ENCODE assay signal across 7 cellular contexts in the genomic region with DNA sequence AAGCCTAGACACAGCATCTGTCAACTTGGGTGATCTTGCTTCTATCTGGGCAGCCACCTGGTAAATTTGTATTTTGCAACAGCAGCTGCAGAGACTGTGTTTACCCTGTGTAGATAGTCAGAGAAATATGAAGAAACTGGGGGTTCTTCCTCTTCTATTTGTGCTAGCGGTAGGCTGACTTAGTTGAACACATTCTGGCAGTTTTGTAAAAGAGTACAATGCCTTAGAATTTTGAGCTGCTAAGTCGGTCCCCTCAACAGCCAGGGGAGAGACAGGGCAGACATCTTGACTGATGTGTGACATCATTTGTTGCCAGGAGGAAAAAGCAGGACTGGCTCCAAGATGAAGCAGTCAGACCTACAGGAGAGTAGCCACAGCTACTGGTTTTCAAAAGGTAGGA. TPM values are rescaled to one million over a fixed set of nuclear protein-coding genes. Genes with fewer than 3 reads are reported as not detected.
DNase-seq lines count a peak whose midpoint lies in the region; ATAC-seq and TF ChIP-seq lines count a peak whose summit lies in the region.

No MANE protein-coding gene starts in this region.

- H3K4me1 ChIP-seq in prostate gland (replicated peaks): no peaks in the 10 kb centered on the region

- H3K4me3 ChIP-seq in NB4 (ENCODE audit: low read depth, low read length) (no peak overlapping the region), prostate gland (no peak overlapping the region)

- intact Hi-C loops in prostate gland (cut with DNase I): no loop called here

- H3K27ac ChIP-seq in prostate gland: no peak overlapping the region

- ATAC-seq in GM19372 (IDR thresholded peaks at IDR 0.05; ENCODE audit: low read depth, unreplicated experiment): peak; percentile 85
- no peak for ATAC-seq in HG02763 (IDR thresholded peaks at IDR 0.05; ENCODE audit: unreplicated experiment)

- DNase-seq in NB4 (ENCODE audit: low read depth) (peak; percentile 15), amniotic epithelial cell (ENCODE audit: low read depth) (peak; percentile 79), myocyte (ENCODE audit: low read depth) (peak; percentile 82), prostate gland (ENCODE audit: low spot score) (no peak), NK-92 (lab: John Stamatoyannopoulos, UW; ENCODE audit: unreplicated experiment) (no peak)

- no peaks in the 10 kb centered on the region for H3K27me3 ChIP-seq in prostate gland (replicated peaks; ENCODE audit: insufficient read depth)

- 57% methylated on average over 2 of the region's 2 CpGs for WGBS in prostate gland

- TF ChIP-seq CTCF in NB4 (IDR thresholded peaks at IDR 0.05; ENCODE audit: low read depth, low read length) (no peak), prostate gland (IDR thresholded peaks at IDR 0.05) (no peak)

- TF ChIP-seq POLR2A in NB4 (IDR thresholded peaks at IDR 0.05; ENCODE audit: extremely low read depth, insufficient read length) (no peak), prostate gland (IDR thresholded peaks at IDR 0.05) (no peak)

- H3K36me3 ChIP-seq in prostate gland: no peaks in the 10 kb centered on the region

- no peaks in the 10 kb centered on the region for H3K9me3 ChIP-seq in prostate gland

RNA-seq across cellular contexts. Expression of gene KCNJ6, which starts 53.7 kb away (rescaled TPM):
- 18.3 and 19.4 TPM in 2 replicates for total RNA-seq in myocyte
- 11.2 TPM for polyA plus RNA-seq in myocyte (2012)
- total RNA-seq in prostate gland: under 1 TPM; 0.23 to 0.36 TPM

Comparison
In these comparisons a context has a peak if more than half of its experiments do, and no peak if none do; other contexts are left out.
1. DNase-seq: peak in NB4 (single experiment), amniotic epithelial cell (single experiment) and myocyte (single experiment); none in prostate gland (single experiment) and NK-92 (single experiment).
2. RNA of gene KCNJ6, which starts 53.7 kb away (total RNA-seq): 18.3 to 19.4 TPM in myocyte; 0.23 to 0.36 TPM in prostate gland; every median in the first group is over 10 times any median in the second.